ENCODE assay signal across 15 cellular contexts in genomic region chr6:37878150-37878710, GRCh38. TPM values are rescaled to one million over a fixed set of nuclear protein-coding genes. Genes with fewer than 3 reads are reported as not detected.
DNase-seq lines count a peak whose midpoint lies in the region; ATAC-seq and TF ChIP-seq lines count a peak whose summit lies in the region.
"Had no signal": no experiment of that assay in that cellular context is flagged by ENCODE, and none has a peak within 500 bp of the region (broad histone marks: within the 10 kb centered on the region; RNA-seq: fewer than 3 reads in every experiment).

No MANE protein-coding gene starts in this region.

- no peak for TF ChIP-seq CTCF in WTC11 (IDR thresholded peaks at IDR 0.05)
- no peak for TF ChIP-seq CTCF in left lung (IDR thresholded peaks at IDR 0.05)

- H3K36me3 Mint-ChIP-seq in activated naive CD8-positive, alpha-beta T cell = peaks cover 9% of the 10 kb centered on the region
- H3K36me3 Mint-ChIP-seq in activated naive CD8-positive, alpha-beta T cell treated with anti-CD3 and anti-CD28 coated beads, Interleukin-2, amount 50 U/mL, for 24 hours (ENCODE audit: low read depth) = peaks cover 13% of the 10 kb centered on the region
- H3K36me3 Mint-ChIP-seq in WTC11 = no peaks in the 10 kb centered on the region
- H3K36me3 Mint-ChIP-seq in stimulated activated naive B cell treated with anti-CD40 and anti-IgM and Interleukin-4, amounts not matched to agents 10 μg/mL and 1 μg/mL and 100 μg/mL, for 72 hours = peaks cover 3 to 24% of the 10 kb centered on the region in 2 donors

- H3K27ac Mint-ChIP-seq in activated naive CD8-positive, alpha-beta T cell = peak overlapping the region; percentile 52
- H3K27ac Mint-ChIP-seq in activated naive CD8-positive, alpha-beta T cell treated with anti-CD3 and anti-CD28 coated beads, Interleukin-2, amount 50 U/mL, for 24 hours = no peak overlapping the region
- no peak overlapping the region for H3K27ac Mint-ChIP-seq in WTC11
- peak overlapping the region; percentile 49 for H3K27ac Mint-ChIP-seq in stimulated activated naive B cell treated with anti-CD40 and anti-IgM and Interleukin-4, amounts not matched to agents 10 μg/mL and 1 μg/mL and 100 μg/mL, for 72 hours
- H3K27ac Mint-ChIP-seq: activated T-helper 2 cell treated with anti-CD3 and anti-CD28 coated beads, Interferon-gamma antibody, Interleukin-2, Interleukin-4, amounts not matched to agents 10 μg/mL and 5 μg/mL and 100 μg/mL, durations not matched to agents 14 hours and 24 hours and 36 hours had no signal

- no peaks in the 10 kb centered on the region for H3K9me3 Mint-ChIP-seq in activated naive CD8-positive, alpha-beta T cell (ENCODE audit: low read depth)
- H3K9me3 Mint-ChIP-seq in activated naive CD8-positive, alpha-beta T cell treated with anti-CD3 and anti-CD28 coated beads, Interleukin-2, amount 50 U/mL, for 24 hours = no peaks in the 10 kb centered on the region
- H3K9me3 Mint-ChIP-seq in WTC11 = no peaks in the 10 kb centered on the region
- no peaks in the 10 kb centered on the region for H3K9me3 Mint-ChIP-seq in stimulated activated naive B cell treated with anti-CD40 and anti-IgM and Interleukin-4, amounts not matched to agents 10 μg/mL and 1 μg/mL and 100 μg/mL, for 72 hours
- H3K9me3 Mint-ChIP-seq: activated T-helper 2 cell treated with anti-CD3 and anti-CD28 coated beads, Interferon-gamma antibody, Interleukin-2, Interleukin-4, amounts not matched to agents 10 μg/mL and 5 μg/mL and 100 μg/mL, durations not matched to agents 14 hours and 24 hours and 36 hours had no signal

- no peaks in the 10 kb centered on the region for H3K9me3 ChIP-seq in left lung

- H3K4me3 ChIP-seq in left lung = no peak overlapping the region

- intact Hi-C loops in left lung (cut with DNase I) = no loop called here

- CTCF ChIA-PET in WTC11 (lab: Charles Lee) = interaction anchor here (0.6 kb wide), 1 partner anchor 8 kb away, joined by 3 read pairs; no protein-coding TSS in a partner anchor

- no peaks in the 10 kb centered on the region for H3K36me3 ChIP-seq in left lung

- POLR2A ChIA-PET in WTC11 (lab: Charles Lee) = interaction anchor here (0.9 kb wide), 1 partner anchor 10 kb away, joined by 3 read pairs; no protein-coding TSS in a partner anchor

- H3K4me1 ChIP-seq in left lung = peaks cover 7 to 41% of the 10 kb centered on the region in 2 donors

- no peak for DNase-seq in activated naive CD8-positive, alpha-beta T cell treated with anti-CD3 and anti-CD28 coated beads, Interleukin-2, amount 50 U/mL, for 24 hours
- no peak for DNase-seq in WTC11 (ENCODE audit: low spot score)
- DNase-seq in left lung = no peak
- DNase-seq in stimulated activated naive B cell treated with anti-CD40 and anti-IgM and Interleukin-4, amounts not matched to agents 10 μg/mL and 1 μg/mL and 100 μg/mL, for 72 hours = no peak
- DNase-seq in SKM-1 (lab: John Stamatoyannopoulos, UW; ENCODE audit: unreplicated experiment) = no peak
- no peak for DNase-seq in stimulated activated CD4-positive, alpha-beta T cell treated with anti-CD3 and anti-CD28 coated beads, Interleukin-15, amount 100 ng/mL, for 24 hours
- DNase-seq: activated CD4-positive, alpha-beta T cell treated with anti-CD3 and anti-CD28 coated beads, Interleukin-2, amount 50 U/mL, for 48 hours; glutamatergic neuron; NCI-H146; NCI-H526 treated with DMSO at 0.1 percent for 48 hours; small intestine had no signal

- H3K4me3 Mint-ChIP-seq in activated naive CD8-positive, alpha-beta T cell = no peak overlapping the region
- no peak overlapping the region for H3K4me3 Mint-ChIP-seq in activated naive CD8-positive, alpha-beta T cell treated with anti-CD3 and anti-CD28 coated beads, Interleukin-2, amount 50 U/mL, for 24 hours
- H3K4me3 Mint-ChIP-seq in WTC11 = no peak overlapping the region
- H3K4me3 Mint-ChIP-seq in stimulated activated naive B cell treated with anti-CD40 and anti-IgM and Interleukin-4, amounts not matched to agents 10 μg/mL and 1 μg/mL and 100 μg/mL, for 72 hours = no peak overlapping the region

- peak overlapping the region in 1 of 2 donors; percentile 33 for H3K27ac ChIP-seq in left lung
- H3K27ac ChIP-seq: RWPE1 had no signal

- no peak for ATAC-seq in activated naive CD8-positive, alpha-beta T cell treated with anti-CD3 and anti-CD28 coated beads, Interleukin-2, amount 50 U/mL, for 24 hours
- ATAC-seq in WTC11 (peak; percentile 52; the same call in 1 of the 2 replicates), left lung (peak; percentile 22), HG02840 (IDR thresholded peaks at IDR 0.05; ENCODE audit: low FRiP score, unreplicated experiment) (no peak)
- peak; percentile 33 to 41 for ATAC-seq in stimulated activated naive B cell treated with anti-CD40 and anti-IgM and Interleukin-4, amounts not matched to agents 10 μg/mL and 1 μg/mL and 100 μg/mL, for 72 hours (replicated peaks)

- H3K4me1 Mint-ChIP-seq in activated naive CD8-positive, alpha-beta T cell (ENCODE audit: low read depth) = peaks cover 70% of the 10 kb centered on the region
- peaks cover 53% of the 10 kb centered on the region for H3K4me1 Mint-ChIP-seq in activated naive CD8-positive, alpha-beta T cell treated with anti-CD3 and anti-CD28 coated beads, Interleukin-2, amount 50 U/mL, for 24 hours
- peaks cover 48% of the 10 kb centered on the region for H3K4me1 Mint-ChIP-seq in WTC11
- H3K4me1 Mint-ChIP-seq in stimulated activated naive B cell treated with anti-CD40 and anti-IgM and Interleukin-4, amounts not matched to agents 10 μg/mL and 1 μg/mL and 100 μg/mL, for 72 hours = peaks cover 32 to 72% of the 10 kb centered on the region in 2 donors

- H3K27me3 Mint-ChIP-seq in activated naive CD8-positive, alpha-beta T cell = no peaks in the 10 kb centered on the region
- no peaks in the 10 kb centered on the region for H3K27me3 Mint-ChIP-seq in activated naive CD8-positive, alpha-beta T cell treated with anti-CD3 and anti-CD28 coated beads, Interleukin-2, amount 50 U/mL, for 24 hours
- H3K27me3 Mint-ChIP-seq in WTC11 (ENCODE audit: low read depth) = peaks cover 2% of the 10 kb centered on the region; the same call in 1 of the 2 replicates
- H3K27me3 Mint-ChIP-seq in stimulated activated naive B cell treated with anti-CD40 and anti-IgM and Interleukin-4, amounts not matched to agents 10 μg/mL and 1 μg/mL and 100 μg/mL, for 72 hours = no peaks in the 10 kb centered on the region

- no peaks in the 10 kb centered on the region for H3K27me3 ChIP-seq in left lung

TF ChIP-seq in WTC11, 78 proteins besides CTCF, POLR2A, EP300 and RAD21 (continues in another document):
- TF ChIP-seq ZNF512 (CRISPR knock-in tag; IDR thresholded peaks at IDR 0.05; ENCODE audit: borderline replicate concordance) (no peak), NFYB (CRISPR knock-in tag; conservative IDR thresholded peaks at IDR 0.05; ENCODE audit: low read depth) (no peak), ZNF423 (CRISPR knock-in tag; IDR thresholded peaks at IDR 0.05) (no peak), ATF1 (CRISPR knock-in tag; IDR thresholded peaks at IDR 0.05) (no peak), RORB (CRISPR knock-in tag; IDR thresholded peaks at IDR 0.05) (no peak), ZNF671 (CRISPR knock-in tag; IDR thresholded peaks at IDR 0.05) (no peak), ESRRA (CRISPR knock-in tag; IDR thresholded peaks at IDR 0.05; ENCODE audit: borderline replicate concordance) (no peak), HMGXB4 (CRISPR knock-in tag; IDR thresholded peaks at IDR 0.05) (no peak), NFE2L1 (CRISPR knock-in tag; IDR thresholded peaks at IDR 0.05) (no peak), MLX (CRISPR knock-in tag; IDR thresholded peaks at IDR 0.05) (no peak), ZMAT4 (CRISPR knock-in tag; IDR thresholded peaks at IDR 0.05) (no peak), ELF4 (CRISPR knock-in tag; IDR thresholded peaks at IDR 0.05; ENCODE audit: low read depth) (no peak), ATF3 (CRISPR knock-in tag; conservative IDR thresholded peaks at IDR 0.05) (no peak)

RNA-seq across cellular contexts. Expression of gene ZFAND3, which starts 58.7 kb away (rescaled TPM):
- total RNA-seq in WTC11 (2021) = 45.4 to 51.6 TPM (median 50.3 TPM) in 3 replicates
- total RNA-seq in left lung = 10 to 100 TPM; 65.9 TPM

Comparison
In these comparisons a context has a peak if more than half of its experiments do, and no peak if none do; other contexts are left out.
1. H3K27ac Mint-ChIP-seq: peak in activated naive CD8-positive, alpha-beta T cell (single experiment) and stimulated activated naive B cell treated with anti-CD40 and anti-IgM and Interleukin-4, amounts not matched to agents 10 μg/mL and 1 μg/mL and 100 μg/mL, for 72 hours (single experiment); none in activated naive CD8-positive, alpha-beta T cell treated with anti-CD3 and anti-CD28 coated beads, Interleukin-2, amount 50 U/mL, for 24 hours (single experiment) and WTC11 (single experiment).
2. ATAC-seq: peak in WTC11 (single experiment), left lung (single experiment) and stimulated activated naive B cell treated with anti-CD40 and anti-IgM and Interleukin-4, amounts not matched to agents 10 μg/mL and 1 μg/mL and 100 μg/mL, for 72 hours (2 of 2); none in activated naive CD8-positive, alpha-beta T cell treated with anti-CD3 and anti-CD28 coated beads, Interleukin-2, amount 50 U/mL, for 24 hours (single experiment) and HG02840 (single experiment).